29 cellular contexts compared by ENCODE assay signal in genomic region chr22:48459859-48460823, GRCh38.
"Had no signal": no experiment of that assay in that cellular context is flagged by ENCODE, and none has a peak within 500 bp of the region (broad histone marks: within the 10 kb centered on the region; RNA-seq: fewer than 3 reads in every experiment).

No MANE protein-coding gene starts in this region.

- H3K27ac Mint-ChIP-seq: activated CD4-positive, alpha-beta T cell treated with anti-CD3 and anti-CD28 coated beads, Interleukin-2, amount 10 ng/mL, durations not matched to agents 24 days and 14 days; activated CD8-positive, alpha-beta T cell treated with anti-CD3 and anti-CD28 coated beads for 36 hours; activated naive CD4-positive, alpha-beta T cell treated with anti-CD3 and anti-CD28 coated beads for 36 hours; activated naive CD4-positive, alpha-beta T cell treated with anti-CD3 and anti-CD28 coated beads, Interleukin-2, amount 50 U/mL, for 72 hours; activated T-cell treated with anti-CD3 and anti-CD28 coated beads, Interleukin-2, amount 50 U/mL, for 72 hours; activated T-helper 17 cell treated with anti-CD3 and anti-CD28 coated beads, Interleukin-2, amount 50 U/mL, for 72 hours; T-helper 1 cell treated with Interleukin-12 subunit alpha and Interleukin-12 subunit beta and Interleukin-4 antibody, amounts not matched to agents 30 μg/mL and 1 μg/mL, for 36 hours; T-helper 2 cell treated with Interferon-gamma antibody and Interleukin-4, amounts not matched to agents 5 μg/mL and 100 μg/mL, for 36 hours had no signal

- H3K27me3 ChIP-seq: adrenal gland, body of pancreas, SJSA1 had no signal

- H3K9ac ChIP-seq: SK-N-SH had no signal

- H3K9me3 ChIP-seq: adrenal gland, body of pancreas, breast epithelium, SJSA1, SK-N-SH had no signal

- H3K36me3 ChIP-seq: adrenal gland, breast epithelium, SJSA1 had no signal

- H3K4me1 Mint-ChIP-seq: activated CD4-positive, alpha-beta T cell treated with anti-CD3 and anti-CD28 coated beads, Interleukin-2, amount 10 ng/mL, durations not matched to agents 24 days and 14 days; activated T-helper 17 cell treated with anti-CD3 and anti-CD28 coated beads, Interleukin-2, amount 50 U/mL, for 72 hours had no signal

- H3K36me3 Mint-ChIP-seq: activated naive CD4-positive, alpha-beta T cell treated with anti-CD3 and anti-CD28 coated beads, Interleukin-2, amount 50 U/mL, for 72 hours had no signal

- H3K9me3 Mint-ChIP-seq: activated CD4-positive, alpha-beta T cell treated with anti-CD3 and anti-CD28 coated beads, Interleukin-2, amount 10 ng/mL, durations not matched to agents 24 days and 14 days; activated CD8-positive, alpha-beta T cell treated with anti-CD3 and anti-CD28 coated beads for 36 hours; activated naive CD4-positive, alpha-beta T cell treated with anti-CD3 and anti-CD28 coated beads for 36 hours; activated naive CD4-positive, alpha-beta T cell treated with anti-CD3 and anti-CD28 coated beads, Interleukin-2, amount 50 U/mL, for 72 hours; activated T-cell treated with anti-CD3 and anti-CD28 coated beads, Interleukin-2, amount 50 U/mL, for 72 hours; activated T-helper 17 cell treated with anti-CD3 and anti-CD28 coated beads, Interleukin-2, amount 50 U/mL, for 72 hours; T-helper 1 cell treated with Interleukin-12 subunit alpha and Interleukin-12 subunit beta and Interleukin-4 antibody, amounts not matched to agents 30 μg/mL and 1 μg/mL, for 36 hours; T-helper 2 cell treated with Interferon-gamma antibody and Interleukin-4, amounts not matched to agents 5 μg/mL and 100 μg/mL, for 36 hours had no signal

- H3K4me3 Mint-ChIP-seq: activated CD4-positive, alpha-beta T cell treated with anti-CD3 and anti-CD28 coated beads, Interleukin-2, amount 10 ng/mL, durations not matched to agents 24 days and 14 days; activated CD8-positive, alpha-beta T cell treated with anti-CD3 and anti-CD28 coated beads for 36 hours; activated naive CD4-positive, alpha-beta T cell treated with anti-CD3 and anti-CD28 coated beads for 36 hours; activated T-cell treated with anti-CD3 and anti-CD28 coated beads, Interleukin-2, amount 50 U/mL, for 72 hours; activated T-helper 17 cell treated with anti-CD3 and anti-CD28 coated beads, Interleukin-2, amount 50 U/mL, for 72 hours; T-helper 1 cell treated with Interleukin-12 subunit alpha and Interleukin-12 subunit beta and Interleukin-4 antibody, amounts not matched to agents 30 μg/mL and 1 μg/mL, for 36 hours; T-helper 2 cell treated with Interferon-gamma antibody and Interleukin-4, amounts not matched to agents 5 μg/mL and 100 μg/mL, for 36 hours had no signal

- H3K4me3 ChIP-seq: adrenal gland, body of pancreas, breast epithelium, SJSA1 had no signal

- H3K27ac ChIP-seq: adrenal gland, body of pancreas, breast epithelium, SJSA1 had no signal

- DNase-seq: activated CD4-positive, alpha-beta T cell treated with anti-CD3 and anti-CD28 coated beads, Interleukin-2, amount 10 ng/mL, durations not matched to agents 24 days and 14 days; activated CD4-positive, alpha-beta T cell treated with anti-CD3 and anti-CD28 coated beads, Interleukin-2, amount 50 U/mL, for 4 hours; activated CD8-positive, alpha-beta T cell treated with anti-CD3 and anti-CD28 coated beads for 36 hours; activated gamma-delta T cell treated with Interleukin-2 at 50 U/mL for 16 hours; activated naive CD4-positive, alpha-beta T cell treated with anti-CD3 and anti-CD28 coated beads for 36 hours; activated T-cell treated with anti-CD3 and anti-CD28 coated beads, Interleukin-2, amount 50 U/mL, for 1 hour; activated T-cell treated with anti-CD3 and anti-CD28 coated beads, Interleukin-2, amount 50 U/mL, for 72 hours; adrenal gland; body of pancreas; Karpas-422; KBM-7; NCI-H1105; NCI-H1417 treated with DMSO at 0.1 percent for 48 hours; NCI-H187 treated with DMSO at 0.1 percent for 48 hours; NCI-H2081; NCI-H2171 treated with DMSO at 0.1 percent for 48 hours; NCI-H226; NCI-H446 treated with DMSO at 0.1 percent for 48 hours; NCI-H524; NCI-H69; NCI-H82; SHP77 treated with DMSO at 0.1 percent for 48 hours; SK-N-SH had no signal

- H3K4me2 ChIP-seq: SK-N-SH had no signal

- H3K27me3 Mint-ChIP-seq: activated CD4-positive, alpha-beta T cell treated with anti-CD3 and anti-CD28 coated beads, Interleukin-2, amount 10 ng/mL, durations not matched to agents 24 days and 14 days had no signal

- H3K4me1 ChIP-seq: adrenal gland, body of pancreas, breast epithelium had no signal
